Comparison of ENCODE assay signal across 15 cellular contexts in the genomic region with DNA sequence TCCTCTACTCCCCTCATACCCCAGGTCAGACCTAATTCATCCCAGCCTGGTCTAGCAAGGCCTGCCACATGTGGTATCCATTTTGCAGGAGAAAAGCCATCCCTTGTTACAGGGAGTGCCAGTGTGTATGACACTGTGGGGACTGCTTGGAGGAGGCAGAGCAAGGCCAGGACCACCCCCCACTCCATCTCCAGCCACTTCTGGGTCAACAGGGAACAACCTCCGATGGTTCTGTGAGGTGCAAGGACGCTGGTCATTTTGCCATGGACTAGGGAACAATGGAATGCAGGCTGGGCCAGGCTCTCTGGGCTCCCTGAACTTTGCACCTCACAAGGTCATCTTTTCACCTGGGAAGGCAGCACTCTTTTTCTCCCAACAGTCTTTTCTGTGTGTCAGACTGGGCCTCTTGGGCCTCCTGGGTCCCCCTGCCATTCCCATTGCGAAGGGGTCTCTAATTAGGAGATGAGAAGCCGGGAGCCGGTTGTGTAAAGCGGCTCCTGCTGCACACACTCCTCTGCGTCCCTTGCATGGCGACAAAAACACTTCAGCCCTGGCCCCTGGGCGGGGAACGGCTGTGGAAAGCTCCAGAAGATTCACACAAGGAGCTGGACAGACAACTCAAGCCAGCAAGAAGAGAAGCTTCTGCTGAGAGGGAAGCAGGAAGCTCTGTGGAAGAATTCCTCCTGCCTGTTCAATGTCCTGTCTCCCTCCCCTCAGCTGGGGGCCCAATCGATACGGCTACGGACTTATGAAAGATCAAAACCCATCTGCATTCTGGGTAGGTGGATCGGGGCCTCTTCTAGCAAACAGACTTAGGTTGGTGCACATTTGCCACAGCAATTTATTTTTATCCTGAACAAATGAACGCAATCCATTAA. TPM values are rescaled to one million over a fixed set of nuclear protein-coding genes. Genes with fewer than 3 reads are reported as not detected.
DNase-seq lines count a peak whose midpoint lies in the region; ATAC-seq and TF ChIP-seq lines count a peak whose summit lies in the region.
"Had no signal": no experiment of that assay in that cellular context is flagged by ENCODE, and none has a peak within 500 bp of the region (broad histone marks: within the 10 kb centered on the region; RNA-seq: fewer than 3 reads in every experiment).

No MANE protein-coding gene starts in this region.

- TF ChIP-seq POLR2A in stomach (IDR thresholded peaks at IDR 0.05), result no peak

- TF ChIP-seq CTCF in RWPE1 (conservative IDR thresholded peaks at IDR 0.05; ENCODE audit: low read depth) (no peak), dorsolateral prefrontal cortex (IDR thresholded peaks at IDR 0.05 in 54 of 56, conservative IDR thresholded peaks at IDR 0.05 in 2 of 56; ENCODE audit: low read depth in 1 of 56, partially characterized antibody in 56 of 56) (no peak), stomach (IDR thresholded peaks at IDR 0.05) (no peak)

- ATAC-seq in HG03095 (IDR thresholded peaks at IDR 0.05; ENCODE audit: unreplicated experiment) (no peak), HG02970 (IDR thresholded peaks at IDR 0.05; ENCODE audit: low FRiP score, unreplicated experiment) (no peak)
- ATAC-seq: SK-N-SH treated with all-trans-retinoic acid at 6 μM for 48 hours; stimulated activated naive B cell treated with anti-CD40 and anti-IgM and Interleukin-4, amounts not matched to agents 10 μg/mL and 1 μg/mL and 100 μg/mL, for 72 hours had no signal

- CTCF ChIA-PET in RWPE1 (lab: Yijun Ruan, JAX), result no interaction called here

- POLR2A ChIA-PET in RWPE1 (lab: Yijun Ruan, JAX; ENCODE audit: low non-redundant PET), result no interaction called here

- peaks cover 19 to 39% (median 26%) of the 10 kb centered on the region in 4 donors for H3K4me1 ChIP-seq in stomach

- intact Hi-C loops in dorsolateral prefrontal cortex (cut with DNase I), result loop anchor here (2.0 to 5.0 kb wide), 3 partner anchors 36 to 44 kb away; no protein-coding TSS in a partner anchor
- intact Hi-C loops in stomach (cut with DNase I; ENCODE audit: low total_unique reads), result no loop called here

- H3K9me3 ChIP-seq in stomach, result no peaks in the 10 kb centered on the region

- WGBS in stomach, 5 donors, result 85 to 94% (median 89%) methylated on average over 15 of the region's 15 CpGs

- H3K4me3 ChIP-seq in dorsolateral prefrontal cortex, result no peak overlapping the region
- no peak overlapping the region for H3K4me3 ChIP-seq in stomach

- DNase-seq in RWPE1 (ENCODE audit: low spot score) (no peak), dorsolateral prefrontal cortex (no peak), mucosa of gallbladder (ENCODE audit: low spot score) (peak; percentile 73), stomach (no peak), NCI-H82 treated with DMSO at 0.1 percent for 48 hours (lab: John Stamatoyannopoulos, UW; ENCODE audit: unreplicated experiment) (no peak)
- DNase-seq in activated CD8-positive, alpha-beta memory T cell treated with anti-CD3 and anti-CD28 coated beads for 24 hours, result no peak
- DNase-seq: AML-193; MV-4-11; NCI-H2029 treated with DMSO at 0.1 percent for 48 hours; NCI-H526; small intestine; stimulated activated naive B cell treated with anti-CD40 and anti-IgM and Interleukin-4, amounts not matched to agents 10 μg/mL and 1 μg/mL and 100 μg/mL, for 72 hours had no signal

- peaks cover 5 to 78% (median 59%) of the 10 kb centered on the region in 4 donors for H3K36me3 ChIP-seq in stomach

- no peak for TF ChIP-seq EP300 in stomach (IDR thresholded peaks at IDR 0.05)

- H3K27me3 ChIP-seq in dorsolateral prefrontal cortex (no peaks in the 10 kb centered on the region), stomach (no peaks in the 10 kb centered on the region)

- peak overlapping the region; percentile 22 for H3K27ac ChIP-seq in RWPE1
- H3K27ac ChIP-seq in dorsolateral prefrontal cortex, result peak overlapping the region in 48 of 59 donors; percentile 20 to 93 (median 76)
- H3K27ac ChIP-seq in stomach, result peak overlapping the region in 4 of 5 donors; percentile 80 to 88 (median 84)

RNA-seq across cellular contexts. Expression of gene MTSS2, which starts 38.5 kb away (rescaled TPM):
- total RNA-seq in dorsolateral prefrontal cortex, result 100 to 1,000 TPM; 135 to 968 (median 301) TPM
- 113 TPM for total RNA-seq in mucosa of gallbladder
- total RNA-seq in stomach, result 10 to 100 TPM in 4 of 5 donors, 1 to 10 TPM in 1; 5.8 to 50.7 (median 17.4) TPM
- polyA plus RNA-seq in stomach, result 10 to 100 TPM; 19.7 to 42.2 (median 33.0) TPM

Comparison
In these comparisons a context has a peak if more than half of its experiments do, and no peak if none do; other contexts are left out.
1. H3K27ac ChIP-seq: peak in every context shown above with its lines; median percentile 84 in stomach; 76 in dorsolateral prefrontal cortex; 22 in RWPE1.